ENCODE assay signal across 16 cellular contexts in genomic region chr20:58553841-58554240, GRCh38. TPM values are rescaled to one million over a fixed set of nuclear protein-coding genes. Genes with fewer than 3 reads are reported as not detected.
DNase-seq lines count a peak whose midpoint lies in the region; TF ChIP-seq lines count a peak whose summit lies in the region.
"Had no signal": no experiment of that assay in that cellular context is flagged by ENCODE, and none has a peak within 500 bp of the region (broad histone marks: within the 10 kb centered on the region; RNA-seq: fewer than 3 reads in every experiment).

No MANE protein-coding gene starts in this region.

- no peaks in the 10 kb centered on the region for H3K36me3 ChIP-seq in PC-9 (ENCODE audit: low read depth)
- H3K36me3 ChIP-seq: esophagus muscularis mucosa, transverse colon had no signal

- H3K79me2 ChIP-seq in PC-9 (ENCODE audit: low read depth) = no peaks in the 10 kb centered on the region

- no peaks in the 10 kb centered on the region for H3K9me2 ChIP-seq in PC-9 (ENCODE audit: insufficient read depth)

- no peaks in the 10 kb centered on the region for H3K27me3 ChIP-seq in PC-9 (ENCODE audit: insufficient read depth, low read depth)
- H3K27me3 ChIP-seq: esophagus muscularis mucosa, transverse colon had no signal

- intact Hi-C loops in PC-9 (cut with micrococcal nuclease; ENCODE audit: unreplicated experiment) = no loop called here

- H3K4me2 ChIP-seq in PC-9 = no peak overlapping the region

- no peak overlapping the region for H3K4me3 ChIP-seq in fibroblast of the aortic adventitia (ENCODE audit: low read depth, low read length)
- H3K4me3 ChIP-seq in PC-9 = no peak overlapping the region
- H3K4me3 ChIP-seq: esophagus muscularis mucosa, transverse colon had no signal

- no peak overlapping the region for H2AFZ ChIP-seq in PC-9

- no TSS peak for BruUV-seq in PC-9 (replicated peaks; lab: Mats Ljungman, UMichigan)

- no peak overlapping the region for H3K27ac ChIP-seq in PC-9
- H3K27ac ChIP-seq: C4-2B, esophagus muscularis mucosa, transverse colon had no signal

- no peaks in the 10 kb centered on the region for H4K20me1 ChIP-seq in PC-9 (ENCODE audit: insufficient read depth)

- peak; percentile 25 for DNase-seq in Daoy (ENCODE audit: low read depth)
- peak; percentile 14 for DNase-seq in NCI-H69 (lab: John Stamatoyannopoulos, UW)
- DNase-seq in fibroblast of the aortic adventitia (ENCODE audit: low read depth) = peak; percentile 74
- peak; percentile 61 for DNase-seq in retina
- DNase-seq in medulla oblongata (ENCODE audit: extremely low spot score) = no peak
- no peak for DNase-seq in PC-9
- DNase-seq in 8988T = no peak
- DNase-seq in activated CD4-positive, CD25-positive, alpha-beta regulatory T cell treated with anti-CD3 and anti-CD28 coated beads, Interleukin-2, amount 50 U/mL, for 72 hours = no peak
- DNase-seq: activated CD4-positive, CD25-positive, alpha-beta regulatory T cell; cortex of kidney; mammary epithelial cell; NCI-H226; stimulated activated CD8-positive, alpha-beta memory T cell treated with anti-CD3 and anti-CD28 coated beads, Interleukin-4, amount 100 ng/mL, for 48 hours; transverse colon had no signal

- no peaks in the 10 kb centered on the region for H3K9me3 ChIP-seq in PC-9 (ENCODE audit: insufficient read depth, low read depth)
- H3K9me3 ChIP-seq: esophagus muscularis mucosa, transverse colon had no signal

- CTCF ChIA-PET in PC-9 (lab: Charles Lee) = no interaction called here

- H3F3A ChIP-seq in PC-9 (ENCODE audit: insufficient read depth, low read depth) = peaks cover 2% of the 10 kb centered on the region; the same call in 1 of the 2 replicates

- TF ChIP-seq CTCF in fibroblast of the aortic adventitia (IDR thresholded peaks at IDR 0.05; ENCODE audit: insufficient read depth, low read length) (no peak), PC-9 (conservative IDR thresholded peaks at IDR 0.05) (no peak)

- peaks cover 15% of the 10 kb centered on the region for H3K4me1 ChIP-seq in PC-9 (replicated peaks; ENCODE audit: insufficient read depth)
- H3K4me1 ChIP-seq: transverse colon had no signal

- POLR2A ChIA-PET in PC-9 (lab: Charles Lee; ENCODE audit: unreplicated experiment) = no interaction called here

RNA-seq across cellular contexts. Expression of gene APCDD1L, which starts 38.6 kb away (rescaled TPM):
- 2.8 and 3.2 TPM in 2 replicates for total RNA-seq in Daoy (2014; rRNA removed; shearing (Covaris generic))
- total RNA-seq in fibroblast of the aortic adventitia (ENCODE audit: low replicate concordance) = 1.6 and 20.8 TPM in 2 replicates
- 2.4 and 3.0 TPM in 2 replicates for total RNA-seq in PC-9 (2021)

Comparison
In these comparisons a context has a peak if more than half of its experiments do, and no peak if none do; other contexts are left out.
1. DNase-seq: peak in Daoy (single experiment), NCI-H69 (single experiment), fibroblast of the aortic adventitia (single experiment) and retina (single experiment); none in medulla oblongata (single experiment), PC-9 (0 of 2), 8988T (single experiment) and activated CD4-positive, CD25-positive, alpha-beta regulatory T cell treated with anti-CD3 and anti-CD28 coated beads, Interleukin-2, amount 50 U/mL, for 72 hours (single experiment).